In the genomic region with DNA sequence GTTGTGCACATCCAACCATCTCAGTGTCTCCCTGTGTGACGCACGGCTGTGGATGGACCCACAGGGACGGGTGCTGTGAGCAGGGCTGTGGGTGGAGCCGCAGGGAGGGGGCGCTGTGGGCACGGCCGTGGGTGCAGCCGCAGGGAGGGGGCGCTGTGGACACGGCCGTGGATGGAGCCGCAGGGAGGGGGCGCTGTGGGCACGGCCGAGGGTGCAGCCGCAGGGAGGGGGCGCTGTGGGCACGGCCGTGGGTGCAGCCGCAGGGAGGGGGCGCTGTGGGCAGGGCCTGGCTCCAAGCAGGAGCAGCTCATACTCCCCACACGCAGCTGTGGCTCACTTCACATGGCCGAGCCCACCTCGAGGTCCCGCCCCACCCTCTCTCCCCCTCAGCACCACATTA, we compare ENCODE assay signal across 8 cellular contexts. TPM values are rescaled to one million over a fixed set of nuclear protein-coding genes. Genes with fewer than 3 reads are reported as not detected.
DNase-seq lines count a peak whose midpoint lies in the region; ATAC-seq, FAIRE-seq and TF ChIP-seq lines count a peak whose summit lies in the region.

No MANE protein-coding gene starts in this region.

- no peak for FAIRE-seq in frontal cortex (lab: Jason Lieb, UNC)

- TF ChIP-seq EP300 in ovary (IDR thresholded peaks at IDR 0.05), result no peak

- H3K4me1 ChIP-seq in BLaER1, result peaks cover 49% of the 10 kb centered on the region
- peaks cover 2% of the 10 kb centered on the region for H3K4me1 ChIP-seq in ovary (ENCODE audit: insufficient read depth)

- ATAC-seq in GM18520 (IDR thresholded peaks at IDR 0.05; ENCODE audit: unreplicated experiment), result peak; percentile 47
- ATAC-seq in activated T-cell treated with anti-CD3 and anti-CD28 coated beads, Interleukin-2, amount 50 U/mL, for 4 hours, result peak; percentile 44 to 51
- ATAC-seq in HG02610 (IDR thresholded peaks at IDR 0.05; ENCODE audit: unreplicated experiment), result no peak

- H3K9ac ChIP-seq in BLaER1, result no peak overlapping the region

- intact Hi-C loops in ovary (cut with DNase I), result loop anchor here (5.0 kb wide), 2 partner anchors 51 to 66 kb away; partner anchors contain the start of genes DENND6B (in 3 of the 4) and PPP6R2 (in 1 of the 4)

- TF ChIP-seq CTCF in HL-60 (IDR thresholded peaks at IDR 0.05; ENCODE audit: insufficient read depth, low read length) (peak; percentile 88), ovary (IDR thresholded peaks at IDR 0.05) (no peak)

- H3K4me1 Mint-ChIP-seq in activated T-cell treated with anti-CD3 and anti-CD28 coated beads, Interleukin-2, amount 50 U/mL, for 4 hours (ENCODE audit: low read depth), result peaks cover 5% of the 10 kb centered on the region

- H4K20me1 ChIP-seq in BLaER1, result peaks cover 78% of the 10 kb centered on the region

- TF ChIP-seq POLR2A in ovary (IDR thresholded peaks at IDR 0.05), result no peak

- H3K9me3 Mint-ChIP-seq in activated T-cell treated with anti-CD3 and anti-CD28 coated beads, Interleukin-2, amount 50 U/mL, for 4 hours, result no peaks in the 10 kb centered on the region

- H3K9me3 ChIP-seq in BLaER1 (no peaks in the 10 kb centered on the region), ovary (no peaks in the 10 kb centered on the region)

- H3K36me3 Mint-ChIP-seq in activated T-cell treated with anti-CD3 and anti-CD28 coated beads, Interleukin-2, amount 50 U/mL, for 4 hours (ENCODE audit: insufficient read depth), result no peaks in the 10 kb centered on the region

- peaks cover 2% of the 10 kb centered on the region for H3K27me3 Mint-ChIP-seq in activated T-cell treated with anti-CD3 and anti-CD28 coated beads, Interleukin-2, amount 50 U/mL, for 4 hours (ENCODE audit: low read depth)

- no peak overlapping the region for H3K27ac ChIP-seq in BLaER1
- H3K27ac ChIP-seq in HL-60 (replicated peaks), result no peak overlapping the region
- no peak overlapping the region for H3K27ac ChIP-seq in ovary

- H3K4me3 Mint-ChIP-seq in activated T-cell treated with anti-CD3 and anti-CD28 coated beads, Interleukin-2, amount 50 U/mL, for 4 hours, result no peak overlapping the region

- DNase-seq in HL-60 (ENCODE audit: low read depth in 1 of 2, low spot score in 1 of 2), result peak; percentile 85 to 92
- DNase-seq in activated T-cell treated with anti-CD3 and anti-CD28 coated beads, Interleukin-2, amount 50 U/mL, for 4 hours, result no peak
- peak; percentile 74 to 83 for DNase-seq in frontal cortex (ENCODE audit: low spot score in 2 of 2)
- DNase-seq in ovary, result peak in 3 of 5 donors; percentile 50 to 72 (median 67)
- DNase-seq in NCI-H1436 (lab: John Stamatoyannopoulos, UW), result no peak

- no peaks in the 10 kb centered on the region for H3K27me3 ChIP-seq in BLaER1
- H3K27me3 ChIP-seq in HL-60 (ENCODE audit: insufficient read depth, poor library complexity, severe bottlenecking), result peaks cover 7% of the 10 kb centered on the region
- no peaks in the 10 kb centered on the region for H3K27me3 ChIP-seq in ovary

- WGBS in ovary, 3 donors, result 55 to 62% (median 58%) methylated on average over 24 to 25 of the region's 25 CpGs

- H3K36me3 ChIP-seq in BLaER1 (peaks cover 69% of the 10 kb centered on the region), ovary (peaks cover 4% of the 10 kb centered on the region)

- H3K4me2 ChIP-seq in BLaER1, result peak overlapping the region; percentile 8; the same call in 1 of the 2 replicates

- H3K4me3 ChIP-seq in BLaER1 (no peak overlapping the region), HL-60 (replicated peaks; ENCODE audit: insufficient read depth, low read length) (no peak overlapping the region), ovary (no peak overlapping the region)

RNA-seq across cellular contexts. Expression of gene MAPK11, which starts 6.0 kb away (rescaled TPM):
- total RNA-seq in activated T-cell treated with anti-CD3 and anti-CD28 coated beads, Interleukin-2, amount 50 U/mL, for 4 hours, result 10 to 100 TPM in 1 of 3 donors, 1 to 10 TPM in 2; 9.4 to 10.1 (median 9.8) TPM
- total RNA-seq in frontal cortex (16.3 TPM), ovary (10 to 100 TPM in 4 of 7 donors, 1 to 10 TPM in 3; 2.0 to 31.6 (median 12.0) TPM)
- polyA plus RNA-seq in ovary, result 10 to 100 TPM in 1 of 2 donors, under 1 TPM in 1; 0.92 to 13.0 TPM

RNA-seq across cellular contexts. Expression of gene MAPK12, which starts 14.7 kb away (rescaled TPM):
- 1 to 10 TPM; 3.3 to 4.3 (median 3.9) TPM for total RNA-seq in activated T-cell treated with anti-CD3 and anti-CD28 coated beads, Interleukin-2, amount 50 U/mL, for 4 hours
- 11.4 TPM for total RNA-seq in frontal cortex
- total RNA-seq in ovary, result 10 to 100 TPM in 6 of 7 donors, 1 to 10 TPM in 1; 7.9 to 35.3 (median 23.3) TPM
- 10 to 100 TPM in 1 of 2 donors, under 1 TPM in 1; 0.87 to 26.5 TPM for polyA plus RNA-seq in ovary

RNA-seq across cellular contexts. Expression of gene HDAC10, which starts 25.1 kb away (rescaled TPM):
- total RNA-seq in activated T-cell treated with anti-CD3 and anti-CD28 coated beads, Interleukin-2, amount 50 U/mL, for 4 hours, result 10 to 100 TPM; 45.1 to 50.6 (median 48.2) TPM
- total RNA-seq in frontal cortex, result 16.7 TPM
- 10 to 100 TPM; 24.9 to 44.6 (median 41.1) TPM for total RNA-seq in ovary
- 10 to 100 TPM in 1 of 2 donors, 1 to 10 TPM in 1; 2.3 to 33.2 TPM for polyA plus RNA-seq in ovary

RNA-seq across cellular contexts. Expression of gene PLXNB2, which starts 31.3 kb away (rescaled TPM):
- 1 to 10 TPM; 4.0 to 4.8 (median 4.7) TPM for total RNA-seq in activated T-cell treated with anti-CD3 and anti-CD28 coated beads, Interleukin-2, amount 50 U/mL, for 4 hours
- total RNA-seq in frontal cortex (44.4 TPM), ovary (100 to 1,000 TPM; 121 to 274 (median 229) TPM)
- 100 to 1,000 TPM in 1 of 2 donors, 10 to 100 TPM in 1; 26.5 to 135 TPM for polyA plus RNA-seq in ovary

RNA-seq across cellular contexts. Expression of gene TUBGCP6, which starts 31.3 kb away (rescaled TPM):
- 10 to 100 TPM; 44.5 to 50.6 (median 48.3) TPM for total RNA-seq in activated T-cell treated with anti-CD3 and anti-CD28 coated beads, Interleukin-2, amount 50 U/mL, for 4 hours
- total RNA-seq in frontal cortex (29.3 TPM), ovary (10 to 100 TPM; 35.9 to 52.2 (median 40.8) TPM)
- 10 to 100 TPM in 1 of 2 donors, 1 to 10 TPM in 1; 7.5 to 42.6 TPM for polyA plus RNA-seq in ovary

Comparison
In these comparisons a context has a peak if more than half of its experiments do, and no peak if none do; other contexts are left out.
1. DNase-seq: peak in HL-60 (2 of 2), frontal cortex (2 of 2) and ovary (3 of 5); none in activated T-cell treated with anti-CD3 and anti-CD28 coated beads, Interleukin-2, amount 50 U/mL, for 4 hours (single experiment) and NCI-H1436 (single experiment).